ENCODE assay signal across 8 cellular contexts in genomic region chr2:68318686-68319396, GRCh38. TPM values are rescaled to one million over a fixed set of nuclear protein-coding genes. Genes with fewer than 3 reads are reported as not detected.
DNase-seq lines count a peak whose midpoint lies in the region; ATAC-seq and TF ChIP-seq lines count a peak whose summit lies in the region.

No MANE protein-coding gene starts in this region.

- H3K9me3 Mint-ChIP-seq in CD4-positive, alpha-beta memory T cell: peaks cover 0 to 8% (median 3%) of the 10 kb centered on the region in 8 donors
- no peaks in the 10 kb centered on the region for H3K9me3 Mint-ChIP-seq in endodermal cell

- H3F3A ChIP-seq in PC-3 (ENCODE audit: low read length, unreplicated experiment): no peaks in the 10 kb centered on the region

- peaks cover 14% of the 10 kb centered on the region for H3K79me2 ChIP-seq in PC-3 (ENCODE audit: low read length)

- no peaks in the 10 kb centered on the region for H4K20me1 ChIP-seq in PC-3 (ENCODE audit: low read length)

- ATAC-seq in PC-3: peak; percentile 45

- TF ChIP-seq POLR2A in uterus (IDR thresholded peaks at IDR 0.05): no peak

- peak overlapping the region; percentile 70 to 89 (median 76) for H3K4me3 Mint-ChIP-seq in CD4-positive, alpha-beta memory T cell
- H3K4me3 Mint-ChIP-seq in endodermal cell: peak overlapping the region; percentile 56

- BruUV-seq in PC-3 (replicated peaks; lab: Mats Ljungman, UMichigan): no TSS peak

- peaks cover 14% of the 10 kb centered on the region for H3K4me1 ChIP-seq in CD4-positive, alpha-beta memory T cell (ENCODE audit: insufficient read depth, low read length)
- H3K4me1 ChIP-seq in PC-3 (ENCODE audit: insufficient read depth, low read length): peaks cover 16% of the 10 kb centered on the region
- H3K4me1 ChIP-seq in endodermal cell (ENCODE audit: control insufficient read depth, insufficient read depth, low read length): no peaks in the 10 kb centered on the region
- no peaks in the 10 kb centered on the region for H3K4me1 ChIP-seq in mucosa of rectum (ENCODE audit: control insufficient read depth in 2 of 2, insufficient read depth in 2 of 2, low read length in 2 of 2)
- H3K4me1 ChIP-seq in uterus: no peaks in the 10 kb centered on the region

- intact Hi-C loops in CD4-positive, alpha-beta memory T cell (cut with micrococcal nuclease): no loop called here
- intact Hi-C loops in PC-3 (cut with micrococcal nuclease) (no loop called here), uterus (cut with DNase I; ENCODE audit: low total_unique reads) (no loop called here)

- peak overlapping the region; percentile 95 for H3K4me2 ChIP-seq in PC-3 (ENCODE audit: low read length)

- H3K9me2 ChIP-seq in PC-3 (replicated peaks; ENCODE audit: low read length): no peaks in the 10 kb centered on the region

- no peaks in the 10 kb centered on the region for H3K9me3 ChIP-seq in CD4-positive, alpha-beta memory T cell (ENCODE audit: control insufficient read depth in 1 of 2, low read length in 2 of 2)
- no peaks in the 10 kb centered on the region for H3K9me3 ChIP-seq in PC-3 (ENCODE audit: low read length)
- H3K9me3 ChIP-seq in endodermal cell (ENCODE audit: control insufficient read depth, low read length): no peaks in the 10 kb centered on the region
- no peaks in the 10 kb centered on the region for H3K9me3 ChIP-seq in mucosa of rectum (ENCODE audit: control insufficient read depth in 2 of 2, low read length in 2 of 2)
- H3K9me3 ChIP-seq in uterus: no peaks in the 10 kb centered on the region

- H3K27me3 Mint-ChIP-seq in CD4-positive, alpha-beta memory T cell: peaks cover 35 to 54% of the 10 kb centered on the region in 2 donors
- peaks cover 70% of the 10 kb centered on the region for H3K27me3 Mint-ChIP-seq in endodermal cell (ENCODE audit: insufficient read depth)

- DNase-seq in CD4-positive, alpha-beta memory T cell: no peak
- DNase-seq in PC-3: no peak
- DNase-seq in endodermal cell: no peak
- peak; percentile 25 to 41 for DNase-seq in uterus
- DNase-seq in activated gamma-delta T cell treated with Interleukin-2 at 50 U/mL for 16 hours: no peak
- DNase-seq in activated CD8-positive, alpha-beta memory T cell treated with anti-CD3 and anti-CD28 coated beads for 24 hours: no peak
- no peak for DNase-seq in NCI-H69 (lab: John Stamatoyannopoulos, UW)

- no peak overlapping the region for H3K27ac ChIP-seq in CD4-positive, alpha-beta memory T cell (ENCODE audit: low read depth, low read length)
- H3K27ac ChIP-seq in PC-3 (ENCODE audit: low read length) (no peak overlapping the region), endodermal cell (ENCODE audit: low read depth, low read length) (no peak overlapping the region), mucosa of rectum (ENCODE audit: low read depth in 2 of 2, low read length in 2 of 2) (peak overlapping the region; percentile 81 to 85), uterus (peak overlapping the region; percentile 91 to 95)

- H3K4me3 ChIP-seq in CD4-positive, alpha-beta memory T cell (ENCODE audit: low read length in 2 of 2): peak overlapping the region in 1 of 2 donors; percentile 14
- H3K4me3 ChIP-seq in PC-3 (ENCODE audit: low read length): peak overlapping the region; percentile 86
- peak overlapping the region; percentile 78 for H3K4me3 ChIP-seq in endodermal cell (ENCODE audit: low read length)
- peak overlapping the region; percentile 66 to 71 for H3K4me3 ChIP-seq in mucosa of rectum (ENCODE audit: low read length in 2 of 2)
- peak overlapping the region; percentile 62 to 96 for H3K4me3 ChIP-seq in uterus

- TF ChIP-seq CTCF in PC-3 (conservative IDR thresholded peaks at IDR 0.05; ENCODE audit: low read depth, low read length) (no peak), endodermal cell (conservative IDR thresholded peaks at IDR 0.05) (no peak), uterus (IDR thresholded peaks at IDR 0.05) (no peak)

- peaks cover 16% of the 10 kb centered on the region for H3K27me3 ChIP-seq in CD4-positive, alpha-beta memory T cell (ENCODE audit: insufficient read depth, low read length)
- H3K27me3 ChIP-seq in PC-3 (ENCODE audit: low read length) (no peaks in the 10 kb centered on the region), endodermal cell (ENCODE audit: control insufficient read depth, insufficient read depth, low read length, poor library complexity, severe bottlenecking) (peaks cover 83% of the 10 kb centered on the region), mucosa of rectum (ENCODE audit: control insufficient read depth in 2 of 2, insufficient read depth in 2 of 2, low read length in 2 of 2) (peaks cover 6 to 11% of the 10 kb centered on the region in 2 donors), uterus (no peaks in the 10 kb centered on the region)

- H3K27ac Mint-ChIP-seq in CD4-positive, alpha-beta memory T cell: no peak overlapping the region
- no peak overlapping the region for H3K27ac Mint-ChIP-seq in endodermal cell

- H3K4me1 Mint-ChIP-seq in CD4-positive, alpha-beta memory T cell: peaks cover 6 to 18% (median 13%) of the 10 kb centered on the region in 4 donors
- peaks cover 7% of the 10 kb centered on the region for H3K4me1 Mint-ChIP-seq in endodermal cell

- H3K9ac ChIP-seq in PC-3 (ENCODE audit: low read length) (peak overlapping the region; percentile 73), endodermal cell (ENCODE audit: extremely low read depth, low read length, poor library complexity, severe bottlenecking) (no peak overlapping the region), mucosa of rectum (ENCODE audit: low read depth in 1 of 2, low read length in 2 of 2) (peak overlapping the region; percentile 5 to 65)

- CTCF ChIA-PET in CD4-positive, alpha-beta memory T cell (lab: Charles Lee; ENCODE audit: partially characterized antibody): no interaction called here
- CTCF ChIA-PET in PC-3 (lab: Charles Lee): no interaction called here

- H3K36me3 Mint-ChIP-seq in CD4-positive, alpha-beta memory T cell: no peaks in the 10 kb centered on the region
- no peaks in the 10 kb centered on the region for H3K36me3 Mint-ChIP-seq in endodermal cell (ENCODE audit: low read depth)

- no peaks in the 10 kb centered on the region for H3K36me3 ChIP-seq in CD4-positive, alpha-beta memory T cell (ENCODE audit: insufficient read depth, low read length)
- H3K36me3 ChIP-seq in PC-3 (ENCODE audit: low read depth, low read length): no peaks in the 10 kb centered on the region
- no peaks in the 10 kb centered on the region for H3K36me3 ChIP-seq in endodermal cell (ENCODE audit: control insufficient read depth, insufficient read depth, low read length)
- H3K36me3 ChIP-seq in mucosa of rectum (ENCODE audit: control insufficient read depth in 2 of 2, insufficient read depth in 2 of 2, low read length in 2 of 2): no peaks in the 10 kb centered on the region
- H3K36me3 ChIP-seq in uterus: no peaks in the 10 kb centered on the region

- POLR2A ChIA-PET in CD4-positive, alpha-beta memory T cell (lab: Charles Lee; ENCODE audit: partially characterized antibody): no interaction called here
- POLR2A ChIA-PET in PC-3 (lab: Charles Lee; ENCODE audit: unreplicated experiment): interaction anchor here (0.6 kb wide), 1 partner anchor 20 kb away, joined by 3 read pairs; no protein-coding TSS in a partner anchor

- peak overlapping the region; percentile 96 for H2AFZ ChIP-seq in PC-3 (ENCODE audit: low read length)

- 2 to 5% methylated on average over 16 to 40 of the region's 40 CpGs for WGBS in endodermal cell (ENCODE audit: insufficient coverage in 1 of 2, insufficient read length in 1 of 2), 2 experiments

RNA-seq across cellular contexts. Expression of gene CNRIP1, which starts 0.9 kb away (rescaled TPM):
- total RNA-seq in CD4-positive, alpha-beta memory T cell: under 1 TPM in 1 of 2 experiments, not detected in 1; 0.29 TPM
- not detected for polyA plus RNA-seq in CD4-positive, alpha-beta memory T cell
- total RNA-seq in PC-3 (2014; rRNA removed) (11.6 and 11.7 TPM in 2 replicates), endodermal cell (under 1 TPM in 1 of 2 donors, not detected in 1; 0.57 TPM), uterus (10 to 100 TPM; 30.2 to 58.1 (median 40.6) TPM)
- polyA plus RNA-seq in endodermal cell (2013, experiment 1 of 2): 2.8 TPM
- polyA plus RNA-seq in endodermal cell (2013, experiment 2 of 2): 2.9 TPM

RNA-seq across cellular contexts. Expression of gene PLEK, which starts 46.2 kb away (rescaled TPM):
- total RNA-seq in CD4-positive, alpha-beta memory T cell: 10 to 100 TPM in 1 of 2 experiments, 1 to 10 TPM in 1; 9.1 to 10.7 TPM
- polyA plus RNA-seq in CD4-positive, alpha-beta memory T cell: 1 to 10 TPM; 5.7 to 7.3 TPM
- not detected in 2 replicates for total RNA-seq in PC-3 (2014; rRNA removed)
- not detected for total RNA-seq in endodermal cell
- not detected for polyA plus RNA-seq in endodermal cell (2013, experiment 1 of 2)
- not detected for polyA plus RNA-seq in endodermal cell (2013, experiment 2 of 2)
- 1 to 10 TPM in 3 of 4 donors, under 1 TPM in 1; under 0.01 to 7.5 (median 3.4) TPM for total RNA-seq in uterus

Comparison
In these comparisons a context has a peak if more than half of its experiments do, and no peak if none do; other contexts are left out.
1. DNase-seq: peak in uterus (2 of 2); none in CD4-positive, alpha-beta memory T cell (0 of 5), PC-3 (single experiment), endodermal cell (single experiment), activated gamma-delta T cell treated with Interleukin-2 at 50 U/mL for 16 hours (single experiment), activated CD8-positive, alpha-beta memory T cell treated with anti-CD3 and anti-CD28 coated beads for 24 hours (single experiment) and NCI-H69 (single experiment).
2. H3K27ac ChIP-seq: peak in mucosa of rectum (2 of 2) and uterus (2 of 2); none in CD4-positive, alpha-beta memory T cell (single experiment), PC-3 (single experiment) and endodermal cell (single experiment).